Comparison of ENCODE assay signal across 8 cellular contexts in genomic region chr11:9861860-9862725, GRCh38.
DNase-seq lines count a peak whose midpoint lies in the region; FAIRE-seq and TF ChIP-seq lines count a peak whose summit lies in the region.

No MANE protein-coding gene starts in this region.

- H3K4me3 ChIP-seq in HAP-1 (no peak overlapping the region), astrocyte (ENCODE audit: insufficient read depth, low read depth, low read length) (no peak overlapping the region)

- no peaks in the 10 kb centered on the region for H3K27me3 Mint-ChIP-seq in astrocyte (ENCODE audit: low read depth, unreplicated experiment)

- no peaks in the 10 kb centered on the region for H3K79me2 ChIP-seq in astrocyte (ENCODE audit: insufficient read depth, low read length)

- peak; percentile 84 for TF ChIP-seq CTCF in astrocyte (IDR thresholded peaks at IDR 0.05; ENCODE audit: insufficient read depth, low read depth, low read length)

- H3K36me3 Mint-ChIP-seq in astrocyte (ENCODE audit: low read depth, unreplicated experiment): peaks cover 2% of the 10 kb centered on the region

- H3K9me3 Mint-ChIP-seq in astrocyte (ENCODE audit: unreplicated experiment): no peaks in the 10 kb centered on the region

- no peak overlapping the region for H3K27ac ChIP-seq in astrocyte (ENCODE audit: low read depth, low read length)

- H3K27ac Mint-ChIP-seq in astrocyte (ENCODE audit: unreplicated experiment): no peak overlapping the region

- H3K9me3 ChIP-seq in HAP-1 (no peaks in the 10 kb centered on the region), astrocyte (ENCODE audit: insufficient read depth, low read depth, low read length) (no peaks in the 10 kb centered on the region)

- H3K4me2 ChIP-seq in astrocyte (ENCODE audit: low read length): no peak overlapping the region

- in situ Hi-C loops in HAP-1 (cut with MboI; ENCODE audit: low sequenced_read_pairs): loop anchor here (25.0 kb wide), 2 partner anchors 450 to 875 kb away; partner anchors contain the start of gene ADM

- no peak overlapping the region for H2AFZ ChIP-seq in astrocyte (ENCODE audit: low read depth, low read length)

- H3K9ac ChIP-seq in astrocyte (ENCODE audit: low read length): no peak overlapping the region

- H3K36me3 ChIP-seq in HAP-1 (replicated peaks) (no peaks in the 10 kb centered on the region), astrocyte (ENCODE audit: insufficient read depth, low read length) (no peaks in the 10 kb centered on the region)

- H3K4me1 ChIP-seq in HAP-1 (peaks cover 12% of the 10 kb centered on the region), astrocyte (ENCODE audit: insufficient read depth, low read length) (peaks cover 14% of the 10 kb centered on the region)

- no peaks in the 10 kb centered on the region for H4K20me1 ChIP-seq in astrocyte (ENCODE audit: insufficient read depth, low read length)

- H3K4me1 Mint-ChIP-seq in astrocyte (ENCODE audit: low read depth, unreplicated experiment): peaks cover 31% of the 10 kb centered on the region

- no peak overlapping the region for H3K4me3 Mint-ChIP-seq in astrocyte (ENCODE audit: unreplicated experiment)

- peak; percentile 84 for FAIRE-seq in astrocyte (lab: Jason Lieb, UNC)

- H3K27me3 ChIP-seq in HAP-1 (ENCODE audit: low read depth) (no peaks in the 10 kb centered on the region), astrocyte (ENCODE audit: insufficient read depth, low read length) (no peaks in the 10 kb centered on the region)

- peak; percentile 33 to 53 for DNase-seq in NCI-H2081 (lab: John Stamatoyannopoulos, UW)
- no peak for DNase-seq in NCI-H2081 treated with DMSO at 0.1 percent for 48 hours (lab: John Stamatoyannopoulos, UW)
- peak; percentile 73 to 79 for DNase-seq in HAP-1 (ENCODE audit: low spot score in 2 of 2)
- DNase-seq in M059J (ENCODE audit: low read depth): peak; percentile 85
- DNase-seq in SKM-1 treated with dmso at 0.1 percent for 144 hours (lab: John Stamatoyannopoulos, UW; ENCODE audit: unreplicated experiment): peak; percentile 56
- DNase-seq in astrocyte (ENCODE audit: low read depth): peak; percentile 51
- peak; percentile 68 for DNase-seq in iPS-NIHi11 (ENCODE audit: low spot score)
- peak; percentile 55 for DNase-seq in stimulated activated CD4-positive, alpha-beta T cell treated with anti-CD3 and anti-CD28 coated beads, Interleukin-1b, Interleukin-23, amount 100 ng/mL, for 48 hours
